Comparison of ENCODE assay signal across 13 cellular contexts in the genomic region with DNA sequence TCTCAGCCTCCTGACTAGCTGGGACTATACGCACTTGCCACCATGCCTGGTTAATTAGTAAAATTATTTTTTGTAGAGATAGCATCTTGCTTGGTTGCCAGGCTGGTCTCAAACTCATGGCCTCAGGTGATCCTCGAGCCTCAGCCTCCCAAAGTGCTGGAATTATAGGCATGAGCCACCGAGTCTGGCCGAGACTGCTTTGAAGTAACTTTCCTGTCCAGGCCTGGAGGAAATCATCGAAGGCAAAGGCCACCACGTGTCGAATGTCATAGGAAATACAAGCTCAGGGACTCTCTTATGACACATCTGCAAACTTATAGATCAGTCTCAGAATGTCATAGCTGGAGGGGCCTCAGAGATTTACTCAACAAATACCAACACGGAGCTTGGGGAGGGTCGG. TPM values are rescaled to one million over a fixed set of nuclear protein-coding genes. Genes with fewer than 3 reads are reported as not detected.
DNase-seq lines count a peak whose midpoint lies in the region; ATAC-seq and TF ChIP-seq lines count a peak whose summit lies in the region.
"Had no signal": no experiment of that assay in that cellular context is flagged by ENCODE, and none has a peak within 500 bp of the region (broad histone marks: within the 10 kb centered on the region; RNA-seq: fewer than 3 reads in every experiment).

No MANE protein-coding gene starts in this region.

- H3K4me3 ChIP-seq in mucosa of stomach (ENCODE audit: low read length) (no peak overlapping the region), tibial artery (no peak overlapping the region)
- H3K4me3 ChIP-seq: cardiac muscle cell had no signal

- H3K36me3 Mint-ChIP-seq in activated CD4-positive, alpha-beta T cell treated with anti-CD3 and anti-CD28 coated beads, Interleukin-2, amount 10 ng/mL, durations not matched to agents 24 days and 14 days (ENCODE audit: low read depth), result peaks cover 31% of the 10 kb centered on the region
- no peaks in the 10 kb centered on the region for H3K36me3 Mint-ChIP-seq in glutamatergic neuron (ENCODE audit: unreplicated experiment)

- H3K4me3 Mint-ChIP-seq in activated CD4-positive, alpha-beta T cell treated with anti-CD3 and anti-CD28 coated beads, Interleukin-2, amount 10 ng/mL, durations not matched to agents 24 days and 14 days, result no peak overlapping the region
- H3K4me3 Mint-ChIP-seq in glutamatergic neuron (ENCODE audit: unreplicated experiment), result no peak overlapping the region
- H3K4me3 Mint-ChIP-seq: nephron had no signal

- TF ChIP-seq CTCF in tibial artery (IDR thresholded peaks at IDR 0.05) (no peak), GM13976 (IDR thresholded peaks at IDR 0.05; ENCODE audit: borderline replicate concordance, control extremely low read depth, extremely low read depth, insufficient read depth, missing control alignments) (no peak), glutamatergic neuron (IDR thresholded peaks at IDR 0.05; ENCODE audit: partially characterized antibody, unreplicated experiment) (no peak)

- peak overlapping the region; percentile 42 for H3K9ac ChIP-seq in mucosa of stomach (ENCODE audit: low read length)

- H3K4me1 ChIP-seq in mucosa of stomach (ENCODE audit: control insufficient read depth, insufficient read depth, low read length), result peaks cover 28% of the 10 kb centered on the region
- peaks cover 0 to 64% (median 28%) of the 10 kb centered on the region in 4 donors for H3K4me1 ChIP-seq in tibial artery

- DNase-seq in activated CD4-positive, alpha-beta T cell treated with anti-CD3 and anti-CD28 coated beads, Interleukin-2, amount 10 ng/mL, durations not matched to agents 24 days and 14 days, result no peak
- DNase-seq in activated CD4-positive, alpha-beta T cell treated with anti-CD3 and anti-CD28 coated beads for 4 hours, result no peak
- DNase-seq in dermis blood vessel endothelial cell (peak; percentile 52), tibial artery (no peak), sciatic nerve (ENCODE audit: low spot score) (no peak), GM13976 (ENCODE audit: low spot score) (no peak), glutamatergic neuron (no peak)
- DNase-seq: DMS79; NCI-H1694; stimulated activated CD4-positive, alpha-beta T cell treated with anti-CD3 and anti-CD28 coated beads, Interleukin-2, amount 100 ng/mL, for 24 hours had no signal

- no peaks in the 10 kb centered on the region for H3K9me3 ChIP-seq in mucosa of stomach (ENCODE audit: control insufficient read depth, low read length)
- no peaks in the 10 kb centered on the region for H3K9me3 ChIP-seq in tibial artery

- intact Hi-C loops in activated CD4-positive, alpha-beta T cell treated with anti-CD3 and anti-CD28 coated beads, Interleukin-2, amount 10 ng/mL, durations not matched to agents 24 days and 14 days (cut with micrococcal nuclease), result no loop called here
- intact Hi-C loops in tibial artery (cut with DNase I; ENCODE audit: low total_unique reads), result no loop called here
- intact Hi-C loops in sciatic nerve (cut with DNase I), result no loop called here

- peak overlapping the region; percentile 72 to 88 for H3K27ac ChIP-seq in tibial artery
- H3K27ac ChIP-seq: cardiac muscle cell had no signal

- no peaks in the 10 kb centered on the region for H3K9me3 Mint-ChIP-seq in activated CD4-positive, alpha-beta T cell treated with anti-CD3 and anti-CD28 coated beads, Interleukin-2, amount 10 ng/mL, durations not matched to agents 24 days and 14 days
- peaks cover 11% of the 10 kb centered on the region for H3K9me3 Mint-ChIP-seq in glutamatergic neuron (ENCODE audit: unreplicated experiment)
- H3K9me3 Mint-ChIP-seq: nephron had no signal

- no peaks in the 10 kb centered on the region for H3K27me3 Mint-ChIP-seq in activated CD4-positive, alpha-beta T cell treated with anti-CD3 and anti-CD28 coated beads, Interleukin-2, amount 10 ng/mL, durations not matched to agents 24 days and 14 days
- H3K27me3 Mint-ChIP-seq in glutamatergic neuron (ENCODE audit: unreplicated experiment), result peaks cover 2% of the 10 kb centered on the region

- ATAC-seq in sciatic nerve, result no peak

- H3K4me1 Mint-ChIP-seq in activated CD4-positive, alpha-beta T cell treated with anti-CD3 and anti-CD28 coated beads, Interleukin-2, amount 10 ng/mL, durations not matched to agents 24 days and 14 days, result peaks cover 60% of the 10 kb centered on the region
- peaks cover 46% of the 10 kb centered on the region for H3K4me1 Mint-ChIP-seq in glutamatergic neuron (ENCODE audit: low read depth, unreplicated experiment)

- H3K36me3 ChIP-seq in mucosa of stomach (ENCODE audit: control insufficient read depth, insufficient read depth, low read length), result no peaks in the 10 kb centered on the region
- H3K36me3 ChIP-seq in tibial artery, result no peaks in the 10 kb centered on the region
- H3K36me3 ChIP-seq: cardiac muscle cell had no signal

- in situ Hi-C loops in GM13976 (cut with MboI; ENCODE audit: low sequenced_read_pairs, unreplicated experiment), result no loop called here

- peak overlapping the region; percentile 46 for H3K27ac Mint-ChIP-seq in activated CD4-positive, alpha-beta T cell treated with anti-CD3 and anti-CD28 coated beads, Interleukin-2, amount 10 ng/mL, durations not matched to agents 24 days and 14 days
- no peak overlapping the region for H3K27ac Mint-ChIP-seq in glutamatergic neuron (ENCODE audit: unreplicated experiment)
- H3K27ac Mint-ChIP-seq: nephron had no signal

- no peaks in the 10 kb centered on the region for H3K27me3 ChIP-seq in mucosa of stomach (ENCODE audit: control insufficient read depth, insufficient read depth, low read length)
- no peaks in the 10 kb centered on the region for H3K27me3 ChIP-seq in tibial artery
- H3K27me3 ChIP-seq: cardiac muscle cell had no signal

RNA-seq across cellular contexts. Expression of gene RAPGEF1, which starts 25.1 kb away (rescaled TPM):
- 150 and 153 TPM in 2 replicates for total RNA-seq in activated CD4-positive, alpha-beta T cell treated with anti-CD3 and anti-CD28 coated beads, Interleukin-2, amount 10 ng/mL, durations not matched to agents 24 days and 14 days
- 56.2 and 69.3 TPM in 2 replicates for total RNA-seq in dermis blood vessel endothelial cell
- 69.4 TPM for total RNA-seq in sciatic nerve
- 319 TPM for total RNA-seq in glutamatergic neuron (ENCODE audit: unreplicated experiment)
